24 cellular contexts compared by ENCODE assay signal in the genomic region with DNA sequence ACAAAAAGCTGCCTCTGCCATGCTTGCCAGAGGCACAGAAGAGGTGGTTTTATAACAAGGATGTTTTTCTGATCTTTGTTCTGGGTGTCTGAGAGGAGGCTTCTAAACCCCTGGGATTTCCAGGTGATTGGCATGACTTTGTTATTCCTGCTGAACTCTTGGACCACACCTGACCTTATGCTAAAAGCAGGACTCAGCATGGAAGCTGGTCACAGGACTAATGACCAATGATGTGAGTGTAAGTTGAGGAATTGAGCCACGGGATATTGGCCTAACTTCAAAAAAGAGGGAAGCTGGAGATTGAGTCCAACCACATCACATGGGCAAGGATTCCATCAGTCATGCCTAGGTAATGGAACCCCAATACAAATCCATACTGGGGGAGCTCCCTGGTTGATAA.
DNase-seq lines count a peak whose midpoint lies in the region; FAIRE-seq and TF ChIP-seq lines count a peak whose summit lies in the region.
"Had no signal": no experiment of that assay in that cellular context is flagged by ENCODE, and none has a peak within 500 bp of the region (broad histone marks: within the 10 kb centered on the region; RNA-seq: fewer than 3 reads in every experiment).

No MANE protein-coding gene starts in this region.

- no peaks in the 10 kb centered on the region for H3K79me2 ChIP-seq in MM.1S (ENCODE audit: low read length)

- H3K9me3 ChIP-seq in MM.1S (replicated peaks; ENCODE audit: insufficient read depth, low read length) = no peaks in the 10 kb centered on the region
- H3K9me3 ChIP-seq: BE2C, HAP-1 had no signal

- no peak overlapping the region for H2AFZ ChIP-seq in MM.1S (ENCODE audit: low read length)

- no peaks in the 10 kb centered on the region for H4K20me1 ChIP-seq in MM.1S (ENCODE audit: insufficient read depth, low read length)

- H3K4me3 ChIP-seq in astrocyte of the cerebellum (ENCODE audit: low read depth, low read length) (no peak overlapping the region), epithelial cell of proximal tubule (ENCODE audit: low read depth, low read length) (no peak overlapping the region), MM.1S (ENCODE audit: low read length) (no peak overlapping the region)
- H3K4me3 ChIP-seq: HAP-1, K562 had no signal

- in situ Hi-C loops in astrocyte of the cerebellum (cut with HindIII; ENCODE audit: low sequenced_read_pairs) = no loop called here

- no peak for DNase-seq in H54 (ENCODE audit: insufficient read length, low spot score)
- DNase-seq in astrocyte of the cerebellum (ENCODE audit: low read depth) = peak; percentile 5
- peak; percentile 79 for DNase-seq in epithelial cell of proximal tubule (ENCODE audit: low read depth)
- DNase-seq in stimulated activated CD4-positive, alpha-beta T cell treated with anti-CD3 and anti-CD28 coated beads, Interleukin-2, amount 100 ng/mL, for 48 hours = no peak
- no peak for DNase-seq in Kasumi-1 (lab: John Stamatoyannopoulos, UW)
- DNase-seq in MM.1S = no peak
- no peak for DNase-seq in NCI-H2196 treated with DMSO at 0.1 percent for 48 hours (lab: John Stamatoyannopoulos, UW; ENCODE audit: unreplicated experiment)
- DNase-seq: ACHN; BE2C; C1 segment of cervical spinal cord; CD4-positive, CD25-positive, alpha-beta regulatory T cell; CD8-positive, alpha-beta memory T cell; COR-L47; GDM1; IMR-90 had no signal

- H3K27me3 ChIP-seq in MM.1S (replicated peaks; ENCODE audit: insufficient read depth, low read length) = no peaks in the 10 kb centered on the region
- H3K27me3 ChIP-seq: BE2C had no signal

- no peak overlapping the region for H3K27ac ChIP-seq in MM.1S (ENCODE audit: low read length)
- H3K27ac ChIP-seq: HL-60 had no signal

- no peaks in the 10 kb centered on the region for H3K9me2 ChIP-seq in MM.1S (replicated peaks; ENCODE audit: insufficient read depth, low read length)

- H3F3A ChIP-seq in MM.1S (ENCODE audit: insufficient read depth, low read length) = no peaks in the 10 kb centered on the region

- no peaks in the 10 kb centered on the region for H3K4me1 ChIP-seq in MM.1S (ENCODE audit: low read length)
- H3K4me1 ChIP-seq: HAP-1 had no signal

- H3K36me3 ChIP-seq in MM.1S (replicated peaks; ENCODE audit: insufficient read depth, low read length) = no peaks in the 10 kb centered on the region
- H3K36me3 ChIP-seq: BE2C, HAP-1 had no signal

- H3K4me2 ChIP-seq in MM.1S (ENCODE audit: low read depth, low read length) = no peak overlapping the region

- no peak overlapping the region for H3K9ac ChIP-seq in MM.1S (ENCODE audit: low read length)

- no peak for TF ChIP-seq POLR2A in H54 (IDR thresholded peaks at IDR 0.05; ENCODE audit: low read depth, low read length)

- TF ChIP-seq CTCF in astrocyte of the cerebellum (IDR thresholded peaks at IDR 0.05; ENCODE audit: low read depth, low read length, missing control alignments) = no peak
- no peak for TF ChIP-seq CTCF in epithelial cell of proximal tubule (conservative IDR thresholded peaks at IDR 0.05; ENCODE audit: low read depth, low read length)
- TF ChIP-seq CTCF in MM.1S (IDR thresholded peaks at IDR 0.05; ENCODE audit: low read length) = no peak

- FAIRE-seq in H54 (lab: Jason Lieb, UNC) = peak; percentile 41
- FAIRE-seq: A204.1, D721Med, GM12892, GM18507, H1, HTR-8/SVneo, K562 had no signal

Comparison
In these comparisons a context has a peak if more than half of its experiments do, and no peak if none do; other contexts are left out.
1. DNase-seq: peak in astrocyte of the cerebellum (single experiment) and epithelial cell of proximal tubule (single experiment); none in H54 (single experiment), stimulated activated CD4-positive, alpha-beta T cell treated with anti-CD3 and anti-CD28 coated beads, Interleukin-2, amount 100 ng/mL, for 48 hours (0 of 2), Kasumi-1 (0 of 2), MM.1S (single experiment) and NCI-H2196 treated with DMSO at 0.1 percent for 48 hours (single experiment).